Comparison of ENCODE assay signal across 7 cellular contexts in genomic region chr5:6712136-6712581, GRCh38.
DNase-seq lines count a peak whose midpoint lies in the region; ATAC-seq and TF ChIP-seq lines count a peak whose summit lies in the region.

No MANE protein-coding gene starts in this region.

- TF ChIP-seq POLR2A in GM10847 (IDR thresholded peaks at IDR 0.05; ENCODE audit: extremely low read depth, insufficient read length), result peak; percentile 18

- ATAC-seq in HG02870 (IDR thresholded peaks at IDR 0.05; ENCODE audit: unreplicated experiment), result peak; percentile 11

- H3K4me3 Mint-ChIP-seq in stimulated activated naive CD8-positive, alpha-beta T cell treated with anti-CD3 and anti-CD28 coated beads, Interleukin-15, Interleukin-2, amounts not matched to agents 100 ng/mL and 50 ng/mL, for 24 hours, result peak overlapping the region; percentile 82

- H3K27ac Mint-ChIP-seq in stimulated activated naive CD8-positive, alpha-beta T cell treated with anti-CD3 and anti-CD28 coated beads, Interleukin-15, Interleukin-2, amounts not matched to agents 100 ng/mL and 50 ng/mL, for 24 hours, result peak overlapping the region; percentile 95

- DNase-seq in NCI-H526 (lab: John Stamatoyannopoulos, UW) (peak; percentile 51 to 77), medulla oblongata (ENCODE audit: extremely low spot score) (peak; percentile 50)
- DNase-seq in activated CD4-positive, alpha-beta T cell treated with anti-CD3 and anti-CD28 coated beads, Interleukin-2, amount 50 U/mL, for 48 hours, result peak; percentile 51 to 61
- peak; percentile 41 for DNase-seq in effector CD4-positive, alpha-beta T cell

- no peaks in the 10 kb centered on the region for H3K9me3 Mint-ChIP-seq in stimulated activated naive CD8-positive, alpha-beta T cell treated with anti-CD3 and anti-CD28 coated beads, Interleukin-15, Interleukin-2, amounts not matched to agents 100 ng/mL and 50 ng/mL, for 24 hours

- H3K4me1 Mint-ChIP-seq in stimulated activated naive CD8-positive, alpha-beta T cell treated with anti-CD3 and anti-CD28 coated beads, Interleukin-15, Interleukin-2, amounts not matched to agents 100 ng/mL and 50 ng/mL, for 24 hours (ENCODE audit: low read depth), result peaks cover 37% of the 10 kb centered on the region

- H3K36me3 Mint-ChIP-seq in stimulated activated naive CD8-positive, alpha-beta T cell treated with anti-CD3 and anti-CD28 coated beads, Interleukin-15, Interleukin-2, amounts not matched to agents 100 ng/mL and 50 ng/mL, for 24 hours (ENCODE audit: low read depth), result peaks cover 11% of the 10 kb centered on the region

- H3K27me3 Mint-ChIP-seq in stimulated activated naive CD8-positive, alpha-beta T cell treated with anti-CD3 and anti-CD28 coated beads, Interleukin-15, Interleukin-2, amounts not matched to agents 100 ng/mL and 50 ng/mL, for 24 hours, result peaks cover 7% of the 10 kb centered on the region

Comparison
In these comparisons a context has a peak if more than half of its experiments do, and no peak if none do; other contexts are left out.
1. Peak in every context shown above with its lines: DNase-seq and ATAC-seq.